Comparison of ENCODE assay signal across 8 cellular contexts in the genomic region with DNA sequence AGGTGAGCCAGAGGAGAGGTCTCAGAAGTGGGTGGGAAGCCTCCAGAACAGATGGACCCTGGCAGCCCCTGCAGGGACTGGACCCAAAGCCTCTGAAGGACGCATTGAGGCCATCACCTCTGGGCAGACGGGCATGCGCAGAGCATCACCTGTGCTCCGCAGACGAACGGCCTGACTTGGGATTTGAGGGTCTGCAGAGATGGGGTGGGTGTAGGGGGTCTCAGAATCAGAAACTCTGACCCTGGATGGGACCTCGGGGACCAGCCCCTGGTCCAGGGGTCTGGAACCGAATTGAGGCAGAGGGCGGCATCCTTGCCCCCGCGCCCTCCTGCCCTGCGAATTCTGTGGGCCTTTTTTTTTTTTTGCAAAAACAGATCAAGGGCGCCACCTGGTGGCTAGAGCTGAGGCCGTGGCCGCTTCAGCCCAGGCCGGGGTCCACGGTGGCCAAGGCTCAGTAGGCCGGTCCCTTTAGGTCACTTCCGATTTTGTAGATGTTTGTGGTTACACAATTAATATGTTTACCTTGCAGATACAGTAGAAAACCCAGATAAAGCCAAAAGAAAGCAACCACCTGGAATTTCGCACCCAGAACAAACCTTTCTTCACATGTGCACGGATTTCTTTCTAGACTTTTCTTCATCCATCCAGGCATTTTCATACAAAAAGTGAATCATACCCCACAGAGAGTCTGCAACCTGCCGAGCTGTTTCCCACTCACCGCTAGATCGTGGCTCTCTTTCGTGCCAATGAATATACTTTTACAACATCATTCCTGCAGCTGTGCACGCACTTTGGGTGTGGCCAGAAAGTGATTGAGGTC. TPM values are rescaled to one million over a fixed set of nuclear protein-coding genes. Genes with fewer than 3 reads are reported as not detected.
DNase-seq lines count a peak whose midpoint lies in the region; ATAC-seq and TF ChIP-seq lines count a peak whose summit lies in the region.

No MANE protein-coding gene starts in this region.

- DNase-seq in CD14-positive monocyte (ENCODE audit: low spot score) (no peak), HAP-1 (ENCODE audit: low spot score in 2 of 2) (peak; percentile 22 to 81), SK-MEL-5 (ENCODE audit: low read depth, low spot score) (peak; percentile 58), ascending aorta (ENCODE audit: low spot score in 2 of 2) (no peak), immature natural killer cell (peak; percentile 45 to 52 (median 46))
- peak; percentile 34 for DNase-seq in stimulated activated CD8-positive, alpha-beta memory T cell treated with anti-CD3 and anti-CD28 coated beads, Interleukin-15, amount 100 ng/mL, for 1 hour (ENCODE audit: low read depth)

- TF ChIP-seq CTCF in CD14-positive monocyte (IDR thresholded peaks at IDR 0.05), result peak; percentile 97
- TF ChIP-seq CTCF in ascending aorta (IDR thresholded peaks at IDR 0.05), result peak; percentile 62 to 95 (median 76)

- in situ Hi-C loops in HAP-1 (cut with MboI; ENCODE audit: low sequenced_read_pairs) (loop anchor here (5.0 to 10.0 kb wide), 2 partner anchors 72 to 500 kb away; no protein-coding TSS in a partner anchor), SK-MEL-5 (cut with HindIII; ENCODE audit: low pct_unique_long_range_greater_than_20kb, low sequenced_read_pairs) (no loop called here)

- no peak overlapping the region for H3K27ac ChIP-seq in ascending aorta

- H3K36me3 ChIP-seq in HAP-1 (replicated peaks), result no peaks in the 10 kb centered on the region
- H3K36me3 ChIP-seq in ascending aorta, result no peaks in the 10 kb centered on the region

- peaks cover 2% of the 10 kb centered on the region for H3K4me1 Mint-ChIP-seq in CD14-positive monocyte
- peaks cover 3 to 10% of the 10 kb centered on the region in 2 donors for H3K4me1 Mint-ChIP-seq in immature natural killer cell

- H3K27ac Mint-ChIP-seq in CD14-positive monocyte (no peak overlapping the region), immature natural killer cell (peak overlapping the region in 2 of 6 donors; percentile 57 to 59)

- H3K4me3 Mint-ChIP-seq in CD14-positive monocyte, result peak overlapping the region in 1 of 2 donors; percentile 30
- H3K4me3 Mint-ChIP-seq in immature natural killer cell, result peak overlapping the region in 1 of 5 donors; percentile 38

- H3K9me3 ChIP-seq in HAP-1, result no peaks in the 10 kb centered on the region
- H3K9me3 ChIP-seq in ascending aorta, result no peaks in the 10 kb centered on the region

- H3K9me3 Mint-ChIP-seq in CD14-positive monocyte, result peaks cover 0 to 2% (median 0%) of the 10 kb centered on the region in 7 donors
- no peaks in the 10 kb centered on the region for H3K9me3 Mint-ChIP-seq in immature natural killer cell

- no peaks in the 10 kb centered on the region for H3K36me3 Mint-ChIP-seq in CD14-positive monocyte
- no peaks in the 10 kb centered on the region for H3K36me3 Mint-ChIP-seq in immature natural killer cell

- H3K4me1 ChIP-seq in HAP-1, result no peaks in the 10 kb centered on the region
- peaks cover 2 to 4% of the 10 kb centered on the region in 2 donors for H3K4me1 ChIP-seq in ascending aorta

- H3K27me3 Mint-ChIP-seq in CD14-positive monocyte (ENCODE audit: low read depth in 3 of 3) (peaks cover 12 to 31% (median 28%) of the 10 kb centered on the region in 3 donors), immature natural killer cell (ENCODE audit: low read depth in 3 of 3) (peaks cover 0 to 5% (median 3%) of the 10 kb centered on the region in 3 donors)

- H3K4me3 ChIP-seq in HAP-1 (no peak overlapping the region), ascending aorta (no peak overlapping the region)

- intact Hi-C loops in CD14-positive monocyte (cut with micrococcal nuclease), result loop anchor here (1.0 to 10.0 kb wide), 3 partner anchors 80 to 247 kb away; no protein-coding TSS in a partner anchor
- intact Hi-C loops in ascending aorta (cut with DNase I), result loop anchor here (1.0 to 5.0 kb wide), 2 partner anchors 80 to 212 kb away; no protein-coding TSS in a partner anchor

- H3K27me3 ChIP-seq in HAP-1 (ENCODE audit: low read depth) (no peaks in the 10 kb centered on the region), ascending aorta (no peaks in the 10 kb centered on the region)

- ATAC-seq in HG02970 (IDR thresholded peaks at IDR 0.05; ENCODE audit: low FRiP score, unreplicated experiment) (no peak), HG03175 (IDR thresholded peaks at IDR 0.05; ENCODE audit: unreplicated experiment) (no peak)

RNA-seq across cellular contexts. Expression of a gene that starts 25.9 kb away (rescaled TPM):
- 1 to 10 TPM; 2.8 to 3.0 TPM for polyA plus RNA-seq in CD14-positive monocyte
- total RNA-seq in SK-MEL-5 (2014; rRNA removed; shearing (Covaris generic)), result 0.16 TPM in 1 of 2 replicates, not detected in the other
- polyA plus RNA-seq in SK-MEL-5 (2015; cell fraction: cytosol; rRNA removed), result not detected in 2 replicates
- polyA plus RNA-seq in SK-MEL-5 (2015; cell fraction: nucleus; rRNA removed), result not detected in 2 replicates
- total RNA-seq in ascending aorta, result not detected
- 10 to 100 TPM; 29.0 to 43.5 (median 32.2) TPM for polyA plus RNA-seq in immature natural killer cell

RNA-seq across cellular contexts. Expression of a gene that starts 33.4 kb away (rescaled TPM):
- polyA plus RNA-seq in CD14-positive monocyte, result not detected
- total RNA-seq in SK-MEL-5 (2014; rRNA removed; shearing (Covaris generic)), result 0.32 TPM in 1 of 2 replicates, not detected in the other
- polyA plus RNA-seq in SK-MEL-5 (2015; cell fraction: cytosol; rRNA removed), result not detected in 2 replicates
- polyA plus RNA-seq in SK-MEL-5 (2015; cell fraction: nucleus; rRNA removed), result not detected in 2 replicates
- total RNA-seq in ascending aorta, result 7.7 TPM
- not detected for polyA plus RNA-seq in immature natural killer cell

Comparison
In these comparisons a context has a peak if more than half of its experiments do, and no peak if none do; other contexts are left out.
1. DNase-seq: peak in HAP-1 (2 of 2), SK-MEL-5 (single experiment), immature natural killer cell (3 of 3) and stimulated activated CD8-positive, alpha-beta memory T cell treated with anti-CD3 and anti-CD28 coated beads, Interleukin-15, amount 100 ng/mL, for 1 hour (single experiment); none in CD14-positive monocyte (single experiment) and ascending aorta (0 of 2).